In the genomic region with DNA sequence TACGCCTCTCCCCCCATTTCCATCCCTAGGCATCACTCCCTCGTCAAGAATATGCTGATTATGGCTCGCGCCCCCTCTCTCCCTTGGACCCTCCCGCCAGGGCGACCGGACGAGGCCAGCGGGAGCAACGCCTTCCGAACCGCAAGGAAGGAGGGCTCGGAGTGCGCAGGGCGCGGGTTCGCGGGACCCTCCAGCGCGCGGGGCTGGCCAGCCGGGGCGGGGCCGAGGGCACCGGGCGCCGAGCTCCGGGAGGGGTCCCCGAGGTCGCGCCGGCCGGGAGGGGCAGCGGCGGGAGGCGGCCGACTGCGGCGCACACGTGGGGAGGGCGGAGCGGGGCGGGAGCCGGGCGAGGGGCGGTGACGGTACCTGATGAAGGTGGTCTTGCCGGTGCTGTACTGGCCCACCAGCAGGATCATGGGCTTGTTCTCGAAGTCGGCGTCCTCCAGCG, we compare ENCODE assay signal across 1 cellular context.
TF ChIP-seq lines count a peak whose summit lies in the region.

No MANE protein-coding gene starts in this region.

TF ChIP-seq in GM12878, 131 proteins besides CTCF, POLR2A, EP300 and RAD21:
- no peak for TF ChIP-seq SRF (IDR thresholded peaks at IDR 0.05; ENCODE audit: low read depth in 2 of 2, low read length in 2 of 2)
- 0 out of 2 replicates have a peak, but pooled peaks have one; percentile 49 for TF ChIP-seq SIN3A (IDR thresholded peaks at IDR 0.05; ENCODE audit: low read depth, low read length)
- TF ChIP-seq MLLT1 (IDR thresholded peaks at IDR 0.05): peak; percentile 6; the same call in 1 of the 2 replicates
- no peak for TF ChIP-seq PML (IDR thresholded peaks at IDR 0.05; ENCODE audit: low read length)
- TF ChIP-seq JUND (IDR thresholded peaks at IDR 0.05; ENCODE audit: low read depth, low read length): peak; percentile 53; the same call in 1 of the 2 replicates
- no peak for TF ChIP-seq ZNF207 (IDR thresholded peaks at IDR 0.05; ENCODE audit: borderline replicate concordance)
- TF ChIP-seq IKZF1 (conservative IDR thresholded peaks at IDR 0.05): peak; percentile 53; the same call in 1 of the 2 replicates
- TF ChIP-seq ATF3 (IDR thresholded peaks at IDR 0.05; ENCODE audit: borderline replicate concordance, extremely low read depth, low read depth, low read length): no peak
- no peak; the same call in 1 of the 2 replicates for TF ChIP-seq HDGF (IDR thresholded peaks at IDR 0.05)
- TF ChIP-seq ZNF687 (IDR thresholded peaks at IDR 0.05): 0 out of 2 replicates have a peak, but pooled peaks have one; percentile 13
- TF ChIP-seq, protein P1, sequence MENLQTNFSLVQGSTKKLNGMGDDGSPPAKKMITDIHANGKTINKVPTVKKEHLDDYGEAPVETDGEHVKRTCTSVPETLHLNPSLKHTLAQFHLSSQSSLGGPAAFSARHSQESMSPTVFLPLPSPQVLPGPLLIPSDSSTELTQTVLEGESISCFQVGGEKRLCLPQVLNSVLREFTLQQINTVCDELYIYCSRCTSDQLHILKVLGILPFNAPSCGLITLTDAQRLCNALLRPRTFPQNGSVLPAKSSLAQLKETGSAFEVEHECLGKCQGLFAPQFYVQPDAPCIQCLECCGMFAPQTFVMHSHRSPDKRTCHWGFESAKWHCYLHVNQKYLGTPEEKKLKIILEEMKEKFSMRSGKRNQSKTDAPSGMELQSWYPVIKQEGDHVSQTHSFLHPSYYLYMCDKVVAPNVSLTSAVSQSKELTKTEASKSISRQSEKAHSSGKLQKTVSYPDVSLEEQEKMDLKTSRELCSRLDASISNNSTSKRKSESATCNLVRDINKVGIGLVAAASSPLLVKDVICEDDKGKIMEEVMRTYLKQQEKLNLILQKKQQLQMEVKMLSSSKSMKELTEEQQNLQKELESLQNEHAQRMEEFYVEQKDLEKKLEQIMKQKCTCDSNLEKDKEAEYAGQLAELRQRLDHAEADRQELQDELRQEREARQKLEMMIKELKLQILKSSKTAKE (IDR thresholded peaks at IDR 0.05; ENCODE audit: low read depth, poor library complexity, severe bottlenecking): no peak
- TF ChIP-seq, protein P2, sequence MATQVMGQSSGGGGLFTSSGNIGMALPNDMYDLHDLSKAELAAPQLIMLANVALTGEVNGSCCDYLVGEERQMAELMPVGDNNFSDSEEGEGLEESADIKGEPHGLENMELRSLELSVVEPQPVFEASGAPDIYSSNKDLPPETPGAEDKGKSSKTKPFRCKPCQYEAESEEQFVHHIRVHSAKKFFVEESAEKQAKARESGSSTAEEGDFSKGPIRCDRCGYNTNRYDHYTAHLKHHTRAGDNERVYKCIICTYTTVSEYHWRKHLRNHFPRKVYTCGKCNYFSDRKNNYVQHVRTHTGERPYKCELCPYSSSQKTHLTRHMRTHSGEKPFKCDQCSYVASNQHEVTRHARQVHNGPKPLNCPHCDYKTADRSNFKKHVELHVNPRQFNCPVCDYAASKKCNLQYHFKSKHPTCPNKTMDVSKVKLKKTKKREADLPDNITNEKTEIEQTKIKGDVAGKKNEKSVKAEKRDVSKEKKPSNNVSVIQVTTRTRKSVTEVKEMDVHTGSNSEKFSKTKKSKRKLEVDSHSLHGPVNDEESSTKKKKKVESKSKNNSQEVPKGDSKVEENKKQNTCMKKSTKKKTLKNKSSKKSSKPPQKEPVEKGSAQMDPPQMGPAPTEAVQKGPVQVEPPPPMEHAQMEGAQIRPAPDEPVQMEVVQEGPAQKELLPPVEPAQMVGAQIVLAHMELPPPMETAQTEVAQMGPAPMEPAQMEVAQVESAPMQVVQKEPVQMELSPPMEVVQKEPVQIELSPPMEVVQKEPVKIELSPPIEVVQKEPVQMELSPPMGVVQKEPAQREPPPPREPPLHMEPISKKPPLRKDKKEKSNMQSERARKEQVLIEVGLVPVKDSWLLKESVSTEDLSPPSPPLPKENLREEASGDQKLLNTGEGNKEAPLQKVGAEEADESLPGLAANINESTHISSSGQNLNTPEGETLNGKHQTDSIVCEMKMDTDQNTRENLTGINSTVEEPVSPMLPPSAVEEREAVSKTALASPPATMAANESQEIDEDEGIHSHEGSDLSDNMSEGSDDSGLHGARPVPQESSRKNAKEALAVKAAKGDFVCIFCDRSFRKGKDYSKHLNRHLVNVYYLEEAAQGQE (IDR thresholded peaks at IDR 0.05; ENCODE audit: low read depth, low read length): no peak
- TF ChIP-seq KAT2A (conservative IDR thresholded peaks at IDR 0.05; ENCODE audit: control insufficient read depth, low read depth, low read length): no peak
- no peak for TF ChIP-seq TCF3 (IDR thresholded peaks at IDR 0.05; ENCODE audit: borderline replicate concordance, insufficient read depth, low read depth, low read length)
- no peak for TF ChIP-seq ZBTB40 (IDR thresholded peaks at IDR 0.05; ENCODE audit: borderline replicate concordance)
- TF ChIP-seq SUZ12 (IDR thresholded peaks at IDR 0.05; ENCODE audit: unreplicated experiment): no peak
- peak; percentile 2 to 51; a peak in 2 of 4 replicates for TF ChIP-seq BHLHE40 (IDR thresholded peaks at IDR 0.05; ENCODE audit: borderline replicate concordance in 1 of 2, low read depth in 2 of 2, low read length in 1 of 2)
- 0 out of 2 replicates have a peak, but pooled peaks have one; percentile 83 for TF ChIP-seq NKRF (conservative IDR thresholded peaks at IDR 0.05)
- peak; percentile 72 for TF ChIP-seq NR2F1 (conservative IDR thresholded peaks at IDR 0.05)
- TF ChIP-seq ZNF217 (IDR thresholded peaks at IDR 0.05): no peak; the same call in 1 of the 2 replicates
- no peak for TF ChIP-seq SPI1 (IDR thresholded peaks at IDR 0.05; ENCODE audit: borderline replicate concordance, insufficient read depth, low read depth, low read length)
- TF ChIP-seq MEF2B (IDR thresholded peaks at IDR 0.05; ENCODE audit: partially characterized antibody, poor library complexity, severe bottlenecking): no peak
- 0 out of 2 replicates have a peak, but pooled peaks have one; percentile 85 for TF ChIP-seq SMARCA5 (IDR thresholded peaks at IDR 0.05)
- no peak for TF ChIP-seq CBX3 (IDR thresholded peaks at IDR 0.05; ENCODE audit: borderline replicate concordance, low read depth)
- TF ChIP-seq SREBF1 (IDR thresholded peaks at IDR 0.05; ENCODE audit: low read length): no peak
- TF ChIP-seq, protein P3, sequence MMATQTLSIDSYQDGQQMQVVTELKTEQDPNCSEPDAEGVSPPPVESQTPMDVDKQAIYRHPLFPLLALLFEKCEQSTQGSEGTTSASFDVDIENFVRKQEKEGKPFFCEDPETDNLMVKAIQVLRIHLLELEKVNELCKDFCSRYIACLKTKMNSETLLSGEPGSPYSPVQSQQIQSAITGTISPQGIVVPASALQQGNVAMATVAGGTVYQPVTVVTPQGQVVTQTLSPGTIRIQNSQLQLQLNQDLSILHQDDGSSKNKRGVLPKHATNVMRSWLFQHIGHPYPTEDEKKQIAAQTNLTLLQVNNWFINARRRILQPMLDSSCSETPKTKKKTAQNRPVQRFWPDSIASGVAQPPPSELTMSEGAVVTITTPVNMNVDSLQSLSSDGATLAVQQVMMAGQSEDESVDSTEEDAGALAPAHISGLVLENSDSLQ (IDR thresholded peaks at IDR 0.05): no peak
- TF ChIP-seq, protein P4, sequence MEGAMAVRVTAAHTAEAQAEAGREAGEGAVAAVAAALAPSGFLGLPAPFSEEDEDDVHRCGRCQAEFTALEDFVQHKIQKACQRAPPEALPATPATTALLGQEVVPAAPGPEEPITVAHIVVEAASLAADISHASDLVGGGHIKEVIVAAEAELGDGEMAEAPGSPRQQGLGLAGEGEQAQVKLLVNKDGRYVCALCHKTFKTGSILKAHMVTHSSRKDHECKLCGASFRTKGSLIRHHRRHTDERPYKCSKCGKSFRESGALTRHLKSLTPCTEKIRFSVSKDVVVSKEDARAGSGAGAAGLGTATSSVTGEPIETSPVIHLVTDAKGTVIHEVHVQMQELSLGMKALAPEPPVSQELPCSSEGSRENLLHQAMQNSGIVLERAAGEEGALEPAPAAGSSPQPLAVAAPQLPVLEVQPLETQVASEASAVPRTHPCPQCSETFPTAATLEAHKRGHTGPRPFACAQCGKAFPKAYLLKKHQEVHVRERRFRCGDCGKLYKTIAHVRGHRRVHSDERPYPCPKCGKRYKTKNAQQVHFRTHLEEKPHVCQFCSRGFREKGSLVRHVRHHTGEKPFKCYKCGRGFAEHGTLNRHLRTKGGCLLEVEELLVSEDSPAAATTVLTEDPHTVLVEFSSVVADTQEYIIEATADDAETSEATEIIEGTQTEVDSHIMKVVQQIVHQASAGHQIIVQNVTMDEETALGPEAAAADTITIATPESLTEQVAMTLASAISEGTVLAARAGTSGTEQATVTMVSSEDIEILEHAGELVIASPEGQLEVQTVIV (IDR thresholded peaks at IDR 0.05; ENCODE audit: borderline replicate concordance, partially characterized antibody): no peak
- TF ChIP-seq JUNB (IDR thresholded peaks at IDR 0.05): no peak
- TF ChIP-seq ASH2L (IDR thresholded peaks at IDR 0.05; ENCODE audit: borderline replicate concordance, low read depth): 0 out of 2 replicates have a peak, but pooled peaks have one; percentile 54
